Comparison of ENCODE assay signal across 35 cellular contexts in the genomic region with DNA sequence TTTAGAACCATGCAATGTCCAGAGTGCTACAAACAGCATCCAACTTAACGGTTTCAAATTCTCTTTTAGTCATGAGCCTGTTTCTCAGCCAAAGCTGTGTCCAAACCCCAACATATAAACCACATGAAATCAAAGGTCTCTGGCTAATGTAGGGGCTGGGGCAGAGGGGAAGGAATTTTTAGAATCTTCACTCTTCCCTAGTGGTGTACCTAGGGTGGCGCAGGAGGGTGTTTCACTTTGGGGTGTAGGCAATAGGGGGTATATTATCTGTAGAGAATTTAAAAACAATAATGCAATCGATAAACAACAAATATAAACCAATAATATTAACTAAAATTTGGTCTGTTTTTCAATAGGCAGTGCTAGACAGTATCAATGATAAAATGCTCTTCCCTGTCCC.
DNase-seq lines count a peak whose midpoint lies in the region; ATAC-seq and TF ChIP-seq lines count a peak whose summit lies in the region.
"Had no signal": no experiment of that assay in that cellular context is flagged by ENCODE, and none has a peak within 500 bp of the region (broad histone marks: within the 10 kb centered on the region; RNA-seq: fewer than 3 reads in every experiment).

No MANE protein-coding gene starts in this region.

- TF ChIP-seq CTCF in GM23338 (conservative IDR thresholded peaks at IDR 0.05; ENCODE audit: low read depth in 2 of 2) (peak in 1 of 2 experiments; percentile 17; a peak in 1 of 4 replicates), WTC11 (IDR thresholded peaks at IDR 0.05) (no peak), endodermal cell (conservative IDR thresholded peaks at IDR 0.05) (peak; percentile 52), glutamatergic neuron (IDR thresholded peaks at IDR 0.05; ENCODE audit: partially characterized antibody, unreplicated experiment) (peak; percentile 36), smooth muscle cell (IDR thresholded peaks at IDR 0.05; ENCODE audit: borderline replicate concordance, insufficient read depth, poor library complexity, severe bottlenecking) (no peak), GM13976 (IDR thresholded peaks at IDR 0.05; ENCODE audit: borderline replicate concordance, control extremely low read depth, extremely low read depth, insufficient read depth, missing control alignments) (no peak)

- H3K9me3 ChIP-seq in endodermal cell (ENCODE audit: control insufficient read depth, low read length) (no peaks in the 10 kb centered on the region), smooth muscle cell (replicated peaks; ENCODE audit: low read depth) (no peaks in the 10 kb centered on the region)
- H3K9me3 ChIP-seq: A549; BE2C; BLaER1; BLaER1 treated with 17β-estradiol and CSF1 and Interleukin-3, amounts not matched to agents 10 nM and 100 nM; Caco-2 had no signal

- H3K9ac ChIP-seq in endodermal cell (ENCODE audit: extremely low read depth, low read length, poor library complexity, severe bottlenecking) (no peak overlapping the region), smooth muscle cell (ENCODE audit: low read depth) (no peak overlapping the region)
- H3K9ac ChIP-seq: BLaER1; BLaER1 treated with 17β-estradiol and CSF1 and Interleukin-3, amounts not matched to agents 10 nM and 100 nM had no signal

- H3K36me3 ChIP-seq in GM23338 (ENCODE audit: insufficient read depth) (no peaks in the 10 kb centered on the region), endodermal cell (ENCODE audit: control insufficient read depth, insufficient read depth, low read length) (no peaks in the 10 kb centered on the region), smooth muscle cell (ENCODE audit: low read depth) (no peaks in the 10 kb centered on the region)
- H3K36me3 ChIP-seq: BE2C; BLaER1; BLaER1 treated with 17β-estradiol and CSF1 and Interleukin-3, amounts not matched to agents 10 nM and 100 nM had no signal

- no peak overlapping the region for H3K4me3 ChIP-seq in GM23338
- H3K4me3 ChIP-seq in endodermal cell (ENCODE audit: low read length): no peak overlapping the region
- H3K4me3 ChIP-seq in smooth muscle cell: no peak overlapping the region
- H3K4me3 ChIP-seq: A549; BLaER1; BLaER1 treated with 17β-estradiol and CSF1 and Interleukin-3, amounts not matched to agents 10 nM and 100 nM had no signal

- WGBS in endodermal cell (ENCODE audit: insufficient coverage in 1 of 2, insufficient read length in 1 of 2), 2 experiments: 88% methylated on average over 2 of the region's 3 CpGs; no CpG with 5 or more reads in 1 of the 2 experiments
- 95% methylated on average over 3 of the region's 3 CpGs for WGBS in smooth muscle cell (ENCODE audit: low lambda C conversion rate)

- CTCF ChIA-PET in WTC11 (lab: Charles Lee): no interaction called here

- H3K27me3 ChIP-seq in GM23338 (ENCODE audit: insufficient read depth): no peaks in the 10 kb centered on the region
- peaks cover under 1% of the 10 kb centered on the region for H3K27me3 ChIP-seq in endodermal cell (ENCODE audit: control insufficient read depth, insufficient read depth, low read length, poor library complexity, severe bottlenecking)
- H3K27me3 ChIP-seq in smooth muscle cell (ENCODE audit: low read depth): peaks cover 7% of the 10 kb centered on the region
- H3K27me3 ChIP-seq: BE2C; BLaER1; BLaER1 treated with 17β-estradiol and CSF1 and Interleukin-3, amounts not matched to agents 10 nM and 100 nM had no signal

- peak; percentile 38; the same call in 2 of the 3 replicates for ATAC-seq in GM23338
- ATAC-seq in WTC11: peak; percentile 71
- ATAC-seq in GM18511 (IDR thresholded peaks at IDR 0.05; ENCODE audit: unreplicated experiment): no peak
- no peak for ATAC-seq in HG02759 (IDR thresholded peaks at IDR 0.05; ENCODE audit: unreplicated experiment)
- ATAC-seq: A549; CD8-positive, alpha-beta T cell had no signal

- H3K4me1 ChIP-seq in GM23338 (ENCODE audit: insufficient read depth): no peaks in the 10 kb centered on the region
- H3K4me1 ChIP-seq in endodermal cell (ENCODE audit: control insufficient read depth, insufficient read depth, low read length): peaks cover 26% of the 10 kb centered on the region
- no peaks in the 10 kb centered on the region for H3K4me1 ChIP-seq in smooth muscle cell (ENCODE audit: low read depth)
- H3K4me1 ChIP-seq: A549, BE2C, BLaER1, Caco-2 had no signal

- H2AFZ ChIP-seq in GM23338 (no peak overlapping the region), smooth muscle cell (ENCODE audit: low read depth) (no peak overlapping the region)

- H3K27me3 Mint-ChIP-seq in GM23338 (ENCODE audit: insufficient read depth, low read depth, poor library complexity) (peaks cover 1% of the 10 kb centered on the region), WTC11 (ENCODE audit: low read depth) (no peaks in the 10 kb centered on the region; the same call in 1 of the 2 replicates), endodermal cell (ENCODE audit: insufficient read depth) (peaks cover 28% of the 10 kb centered on the region), glutamatergic neuron (ENCODE audit: unreplicated experiment) (peaks cover 2% of the 10 kb centered on the region)
- H3K27me3 Mint-ChIP-seq: B cell; CD4-positive, CD25-positive, alpha-beta regulatory T cell; CD8-positive, alpha-beta memory T cell had no signal

- H3K4me3 Mint-ChIP-seq in GM23338 (no peak overlapping the region), WTC11 (no peak overlapping the region), endodermal cell (no peak overlapping the region), glutamatergic neuron (ENCODE audit: unreplicated experiment) (no peak overlapping the region)
- H3K4me3 Mint-ChIP-seq: B cell; CD14-positive monocyte; CD4-positive, alpha-beta memory T cell; CD4-positive, alpha-beta T cell; CD4-positive, CD25-positive, alpha-beta regulatory T cell; CD8-positive, alpha-beta memory T cell; CD8-positive, alpha-beta T cell had no signal

- H3K9me2 ChIP-seq in GM23338 (ENCODE audit: insufficient read depth): peaks cover 9% of the 10 kb centered on the region; the same call in 1 of the 2 replicates

- no peaks in the 10 kb centered on the region for H3K79me2 ChIP-seq in GM23338 (replicated peaks; ENCODE audit: insufficient read depth)
- H3K79me2 ChIP-seq in smooth muscle cell (ENCODE audit: low read depth): no peaks in the 10 kb centered on the region

- in situ Hi-C loops in GM13976 (cut with MboI; ENCODE audit: low sequenced_read_pairs, unreplicated experiment): no loop called here

- H3F3A ChIP-seq in GM23338 (replicated peaks; ENCODE audit: low read depth) (no peaks in the 10 kb centered on the region), smooth muscle cell (ENCODE audit: low read depth) (no peaks in the 10 kb centered on the region)

- peak; percentile 14 for DNase-seq in GM23338 (ENCODE audit: low spot score)
- DNase-seq in WTC11 (ENCODE audit: low spot score): no peak
- DNase-seq in endodermal cell: peak; percentile 40
- no peak for DNase-seq in glutamatergic neuron
- DNase-seq in smooth muscle cell (lab: John Stamatoyannopoulos, UW; ENCODE audit: unreplicated experiment): no peak
- no peak for DNase-seq in GM13976 (ENCODE audit: low spot score)
- DNase-seq: 8988T; ACHN; AML-193; BE2C; C1 segment of cervical spinal cord; Caco-2; Calu3; CD4-positive, alpha-beta memory T cell; CD4-positive, alpha-beta T cell; CD4-positive, CD25-positive, alpha-beta regulatory T cell; CD8-positive, alpha-beta memory T cell; CD8-positive, alpha-beta T cell; COR-L47; DMS 273 treated with DMSO at 0.1 percent for 48 hours; DMS153; DMS53; DMS79; DMS79 treated with DMSO at 0.1 percent for 48 hours; DND-41; EL had no signal

- no peaks in the 10 kb centered on the region for H4K20me1 ChIP-seq in GM23338 (replicated peaks; ENCODE audit: insufficient read depth)
- H4K20me1 ChIP-seq in smooth muscle cell (ENCODE audit: low read depth): no peaks in the 10 kb centered on the region
- H4K20me1 ChIP-seq: BLaER1; BLaER1 treated with 17β-estradiol and CSF1 and Interleukin-3, amounts not matched to agents 10 nM and 100 nM had no signal

- H3K27ac Mint-ChIP-seq in GM23338 (no peak overlapping the region), WTC11 (no peak overlapping the region), endodermal cell (no peak overlapping the region), glutamatergic neuron (ENCODE audit: unreplicated experiment) (no peak overlapping the region)
- H3K27ac Mint-ChIP-seq: B cell; CD14-positive monocyte; CD4-positive, alpha-beta memory T cell; CD4-positive, alpha-beta T cell; CD4-positive, CD25-positive, alpha-beta regulatory T cell; CD8-positive, alpha-beta T cell had no signal

- no peak overlapping the region for H3K27ac ChIP-seq in GM23338 (ENCODE audit: low read depth)
- no peak overlapping the region for H3K27ac ChIP-seq in endodermal cell (ENCODE audit: low read depth, low read length)
- no peak overlapping the region for H3K27ac ChIP-seq in smooth muscle cell (ENCODE audit: low read depth)
- H3K27ac ChIP-seq: 22Rv1; A549; BLaER1; BLaER1 treated with 17β-estradiol and CSF1 and Interleukin-3, amounts not matched to agents 10 nM and 100 nM; C4-2B had no signal

- H3K4me1 Mint-ChIP-seq in GM23338 (no peaks in the 10 kb centered on the region), WTC11 (no peaks in the 10 kb centered on the region), endodermal cell (peaks cover 40% of the 10 kb centered on the region), glutamatergic neuron (ENCODE audit: low read depth, unreplicated experiment) (no peaks in the 10 kb centered on the region)
- H3K4me1 Mint-ChIP-seq: B cell; CD14-positive monocyte; CD4-positive, alpha-beta memory T cell; CD4-positive, CD25-positive, alpha-beta regulatory T cell; CD8-positive, alpha-beta memory T cell had no signal

- POLR2A ChIA-PET in WTC11 (lab: Charles Lee): interaction anchor here (0.6 kb wide), 1 partner anchor 1273 kb away, joined by 6 read pairs; no protein-coding TSS in a partner anchor

- H3K36me3 Mint-ChIP-seq in GM23338 (ENCODE audit: low read depth) (no peaks in the 10 kb centered on the region), WTC11 (no peaks in the 10 kb centered on the region), endodermal cell (ENCODE audit: low read depth) (no peaks in the 10 kb centered on the region), glutamatergic neuron (ENCODE audit: unreplicated experiment) (peaks cover 6% of the 10 kb centered on the region)
- H3K36me3 Mint-ChIP-seq: CD14-positive monocyte; CD4-positive, alpha-beta memory T cell; CD4-positive, CD25-positive, alpha-beta regulatory T cell; CD8-positive, alpha-beta memory T cell; CD8-positive, alpha-beta T cell had no signal

- no peaks in the 10 kb centered on the region; the same call in 2 of the 3 replicates for H3K9me3 Mint-ChIP-seq in GM23338
- no peaks in the 10 kb centered on the region; the same call in 1 of the 2 replicates for H3K9me3 Mint-ChIP-seq in WTC11
- H3K9me3 Mint-ChIP-seq in endodermal cell: peaks cover 7% of the 10 kb centered on the region
- peaks cover 4% of the 10 kb centered on the region for H3K9me3 Mint-ChIP-seq in glutamatergic neuron (ENCODE audit: unreplicated experiment)

- H3K4me2 ChIP-seq in GM23338 (no peak overlapping the region), smooth muscle cell (no peak overlapping the region)
- H3K4me2 ChIP-seq: A549, BLaER1 had no signal

TF ChIP-seq in GM23338, 12 proteins besides CTCF, POLR2A, EP300 and RAD21 (continues in another document):
- no peak for TF ChIP-seq STAT1 (IDR thresholded peaks at IDR 0.05; ENCODE audit: unreplicated experiment)

TF ChIP-seq in WTC11, 78 proteins besides CTCF, POLR2A, EP300 and RAD21 (continues in another document):
- TF ChIP-seq ESRRA (CRISPR knock-in tag; IDR thresholded peaks at IDR 0.05; ENCODE audit: borderline replicate concordance) (no peak), RORB (CRISPR knock-in tag; IDR thresholded peaks at IDR 0.05) (no peak)

Comparison
In these comparisons a context has a peak if more than half of its experiments do, and no peak if none do; other contexts are left out.
1. ATAC-seq: peak in GM23338 (single experiment) and WTC11 (single experiment); none in GM18511 (single experiment) and HG02759 (single experiment).
2. DNase-seq: peak in GM23338 (single experiment) and endodermal cell (single experiment); none in WTC11 (single experiment), glutamatergic neuron (single experiment), smooth muscle cell (single experiment) and GM13976 (single experiment).
3. CTCF ChIP-seq: peak in endodermal cell (single experiment) and glutamatergic neuron (single experiment); none in WTC11 (single experiment), smooth muscle cell (single experiment) and GM13976 (single experiment).